ENCODE assay signal across 18 cellular contexts in genomic region chr4:155799106-155799793, GRCh38. TPM values are rescaled to one million over a fixed set of nuclear protein-coding genes. Genes with fewer than 3 reads are reported as not detected.
DNase-seq lines count a peak whose midpoint lies in the region; ATAC-seq, FAIRE-seq and TF ChIP-seq lines count a peak whose summit lies in the region.
"Had no signal": no experiment of that assay in that cellular context is flagged by ENCODE, and none has a peak within 500 bp of the region (broad histone marks: within the 10 kb centered on the region; RNA-seq: fewer than 3 reads in every experiment).

No MANE protein-coding gene starts in this region.

- H3K4me1 Mint-ChIP-seq in progenitor cell of endocrine pancreas (ENCODE audit: low read depth), result peaks cover 11% of the 10 kb centered on the region
- H3K4me1 Mint-ChIP-seq: CD8-positive, alpha-beta memory T cell had no signal

- intact Hi-C loops in ascending aorta (cut with DNase I) (loop anchor here (2.0 kb wide), 1 partner anchor 40 kb away; the partner anchor contains the start of gene GUCY1B1), kidney (cut with DNase I) (no loop called here)

- peak; percentile 41 for DNase-seq in EH (ENCODE audit: low read depth)
- no peak for DNase-seq in ascending aorta (ENCODE audit: low spot score in 2 of 2)
- DNase-seq in kidney, result no peak
- no peak for DNase-seq in progenitor cell of endocrine pancreas (ENCODE audit: low spot score, unreplicated experiment)
- no peak for DNase-seq in ecto neural progenitor cell (ENCODE audit: low spot score)
- no peak for DNase-seq in MV-4-11 (lab: John Stamatoyannopoulos, UW)
- DNase-seq: ACHN; CD8-positive, alpha-beta memory T cell; DND-41; GF-D8; NCI-H1048; NCI-H226; NCI-H526 had no signal

- H3K4me3 Mint-ChIP-seq in progenitor cell of endocrine pancreas (ENCODE audit: low read depth), result no peak overlapping the region
- H3K4me3 Mint-ChIP-seq: CD8-positive, alpha-beta memory T cell had no signal

- H3K27ac ChIP-seq in ascending aorta (peak overlapping the region; percentile 52 to 75), kidney (ENCODE audit: low read depth in 2 of 2, low read length in 2 of 2) (no peak overlapping the region), stomach smooth muscle (ENCODE audit: low read length) (peak overlapping the region; percentile 18)
- H3K27ac ChIP-seq: BLaER1 had no signal

- H3K27ac Mint-ChIP-seq in progenitor cell of endocrine pancreas, result no peak overlapping the region
- H3K27ac Mint-ChIP-seq: CD8-positive, alpha-beta memory T cell had no signal

- H3K27me3 ChIP-seq in ascending aorta (no peaks in the 10 kb centered on the region), stomach smooth muscle (ENCODE audit: control insufficient read depth in 1 of 2, insufficient read depth in 2 of 2, low read length in 2 of 2) (no peaks in the 10 kb centered on the region)
- H3K27me3 ChIP-seq: BLaER1 had no signal

- no peak for ATAC-seq in HG02759 (IDR thresholded peaks at IDR 0.05; ENCODE audit: unreplicated experiment)

- H3K9me3 Mint-ChIP-seq in progenitor cell of endocrine pancreas (ENCODE audit: low read depth), result no peaks in the 10 kb centered on the region
- H3K9me3 Mint-ChIP-seq: CD8-positive, alpha-beta memory T cell had no signal

- TF ChIP-seq CTCF in ascending aorta (IDR thresholded peaks at IDR 0.05) (no peak), kidney (IDR thresholded peaks at IDR 0.05; ENCODE audit: borderline replicate concordance, extremely low read depth, insufficient read depth) (no peak), progenitor cell of endocrine pancreas (IDR thresholded peaks at IDR 0.05; ENCODE audit: unreplicated experiment) (no peak)

- H3K9ac ChIP-seq in kidney (ENCODE audit: low read length in 2 of 2) (no peak overlapping the region), stomach smooth muscle (ENCODE audit: low read length in 2 of 2) (peak overlapping the region in 1 of 2 donors; percentile 3)
- H3K9ac ChIP-seq: BLaER1 had no signal

- peak; percentile 32 for FAIRE-seq in kidney (lab: Jason Lieb, UNC)

- H3K4me1 ChIP-seq in ascending aorta (peaks cover 0 to 7% of the 10 kb centered on the region in 2 donors), kidney (ENCODE audit: control insufficient read depth in 1 of 2, insufficient read depth in 1 of 2, low read depth in 1 of 2, low read length in 2 of 2) (no peaks in the 10 kb centered on the region), stomach smooth muscle (ENCODE audit: control insufficient read depth, insufficient read depth, low read length) (peaks cover 5% of the 10 kb centered on the region)
- H3K4me1 ChIP-seq: BLaER1 had no signal

- H3K36me3 ChIP-seq in ascending aorta (no peaks in the 10 kb centered on the region), kidney (ENCODE audit: control insufficient read depth in 1 of 2, insufficient read depth in 2 of 2, low read length in 2 of 2) (peaks cover 0 to 3% of the 10 kb centered on the region in 2 donors), stomach smooth muscle (ENCODE audit: control insufficient read depth in 2 of 2, insufficient read depth in 2 of 2, low read length in 2 of 2) (peaks cover 9 to 17% of the 10 kb centered on the region in 2 donors)
- H3K36me3 ChIP-seq: BLaER1 had no signal

- H3K9me3 ChIP-seq in ascending aorta, result no peaks in the 10 kb centered on the region
- H3K9me3 ChIP-seq in kidney (ENCODE audit: control insufficient read depth in 1 of 2, low read length in 2 of 2), result no peaks in the 10 kb centered on the region
- no peaks in the 10 kb centered on the region for H3K9me3 ChIP-seq in stomach smooth muscle (ENCODE audit: control insufficient read depth in 2 of 2, low read length in 2 of 2)
- H3K9me3 ChIP-seq: BLaER1 had no signal

- no peaks in the 10 kb centered on the region for H3K36me3 Mint-ChIP-seq in progenitor cell of endocrine pancreas (ENCODE audit: insufficient read depth)
- H3K36me3 Mint-ChIP-seq: CD8-positive, alpha-beta memory T cell had no signal

- no peaks in the 10 kb centered on the region for H3K27me3 Mint-ChIP-seq in progenitor cell of endocrine pancreas
- H3K27me3 Mint-ChIP-seq: CD8-positive, alpha-beta memory T cell had no signal

- H3K4me3 ChIP-seq in ascending aorta, result no peak overlapping the region
- no peak overlapping the region for H3K4me3 ChIP-seq in kidney (ENCODE audit: low read length in 2 of 2)
- H3K4me3 ChIP-seq in stomach smooth muscle (ENCODE audit: low read length in 2 of 2), result peak overlapping the region in 1 of 2 donors; percentile 1
- H3K4me3 ChIP-seq: BLaER1 had no signal

RNA-seq across cellular contexts. Expression of gene GUCY1B1, which starts 40.4 kb away (rescaled TPM):
- total RNA-seq in ascending aorta (34.9 TPM), kidney (24.7 TPM), progenitor cell of endocrine pancreas (1.5 and 1.9 TPM in 2 replicates)
- polyA plus RNA-seq in kidney (ENCODE audit: insufficient read depth, low read depth, low replicate concordance), result 13.2 TPM
- total RNA-seq: HT-29, OCI-LY7 had no signal

Comparison
In these comparisons a context has a peak if more than half of its experiments do, and no peak if none do; other contexts are left out.
1. H3K27ac ChIP-seq: peak in ascending aorta (2 of 2) and stomach smooth muscle (single experiment); none in kidney (0 of 2).